ENCODE assay signal across 8 cellular contexts in genomic region chr10:102064503-102064867, GRCh38. TPM values are rescaled to one million over a fixed set of nuclear protein-coding genes. Genes with fewer than 3 reads are reported as not detected.
DNase-seq lines count a peak whose midpoint lies in the region; ATAC-seq and TF ChIP-seq lines count a peak whose summit lies in the region.

No MANE protein-coding gene starts in this region.

- peaks cover 0 to 1% (median 0%) of the 10 kb centered on the region in 11 donors for H3K9me3 Mint-ChIP-seq in naive thymus-derived CD4-positive, alpha-beta T cell

- TF ChIP-seq POLR2A in breast epithelium (IDR thresholded peaks at IDR 0.05), result no peak

- CTCF ChIA-PET in A673 (lab: Charles Lee), result no interaction called here
- CTCF ChIA-PET in naive thymus-derived CD4-positive, alpha-beta T cell (lab: Charles Lee), result no interaction called here

- H3K4me1 ChIP-seq in A673 (ENCODE audit: insufficient read depth, low read length, poor library complexity, severe bottlenecking), result peaks cover 9% of the 10 kb centered on the region
- H3K4me1 ChIP-seq in HUES6 (ENCODE audit: control insufficient read depth, insufficient read depth, low read length), result peaks cover 11% of the 10 kb centered on the region
- H3K4me1 ChIP-seq in breast epithelium, result peaks cover 0 to 13% of the 10 kb centered on the region in 2 donors
- H3K4me1 ChIP-seq in naive thymus-derived CD4-positive, alpha-beta T cell (ENCODE audit: control insufficient read depth in 2 of 2, insufficient read depth in 2 of 2, low read length in 2 of 2), result peaks cover 14 to 23% of the 10 kb centered on the region in 2 donors

- POLR2A ChIA-PET in A673 (lab: Charles Lee; ENCODE audit: low non-redundant PET), result no interaction called here
- POLR2A ChIA-PET in naive thymus-derived CD4-positive, alpha-beta T cell (lab: Charles Lee), result no interaction called here

- H3K27ac ChIP-seq in A673 (ENCODE audit: low read depth, low read length, poor library complexity, severe bottlenecking) (no peak overlapping the region), HUES6 (ENCODE audit: low read depth, low read length) (no peak overlapping the region), breast epithelium (peak overlapping the region; percentile 90 to 97)
- H3K27ac ChIP-seq in naive thymus-derived CD4-positive, alpha-beta T cell (ENCODE audit: low read depth, low read length), result peak overlapping the region; percentile 93

- no TSS peak for BruUV-seq in A673 (replicated peaks; lab: Mats Ljungman, UMichigan)

- H3K4me3 Mint-ChIP-seq in naive thymus-derived CD4-positive, alpha-beta T cell, result peak overlapping the region; percentile 79 to 91 (median 86)

- H3K36me3 ChIP-seq in A673 (ENCODE audit: insufficient read depth, low read length, poor library complexity, severe bottlenecking), result no peaks in the 10 kb centered on the region
- no peaks in the 10 kb centered on the region for H3K36me3 ChIP-seq in HUES6 (ENCODE audit: control insufficient read depth, insufficient read depth, low read length)
- H3K36me3 ChIP-seq in breast epithelium, result no peaks in the 10 kb centered on the region
- H3K36me3 ChIP-seq in naive thymus-derived CD4-positive, alpha-beta T cell (ENCODE audit: control insufficient read depth in 2 of 3, insufficient read depth in 3 of 3, low read length in 3 of 3), result peaks cover 0 to 6% (median 4%) of the 10 kb centered on the region in 3 experiments

- H3K27me3 ChIP-seq in A673 (replicated peaks; ENCODE audit: insufficient read depth, low read depth, low read length, poor library complexity) (no peaks in the 10 kb centered on the region), HUES6 (ENCODE audit: control insufficient read depth, insufficient read depth, low read length) (no peaks in the 10 kb centered on the region), breast epithelium (no peaks in the 10 kb centered on the region)
- H3K27me3 ChIP-seq in naive thymus-derived CD4-positive, alpha-beta T cell (ENCODE audit: control insufficient read depth in 2 of 2, insufficient read depth in 2 of 2, low read length in 2 of 2), result no peaks in the 10 kb centered on the region

- no peak overlapping the region for H3K9ac ChIP-seq in HUES6 (ENCODE audit: low read length)

- no peaks in the 10 kb centered on the region for H3K9me3 ChIP-seq in A673 (ENCODE audit: low read depth, low read length, poor library complexity, severe bottlenecking)
- no peaks in the 10 kb centered on the region for H3K9me3 ChIP-seq in HUES6 (ENCODE audit: control insufficient read depth, insufficient read depth, low read depth, low read length)
- H3K9me3 ChIP-seq in breast epithelium, result no peaks in the 10 kb centered on the region
- no peaks in the 10 kb centered on the region for H3K9me3 ChIP-seq in naive thymus-derived CD4-positive, alpha-beta T cell (ENCODE audit: control insufficient read depth in 2 of 3, low read length in 3 of 3)

- H3K27ac Mint-ChIP-seq in naive thymus-derived CD4-positive, alpha-beta T cell, result peak overlapping the region; percentile 85 to 97 (median 93)

- intact Hi-C loops in A673 (cut with micrococcal nuclease; ENCODE audit: unreplicated experiment) (no loop called here), breast epithelium (cut with DNase I; ENCODE audit: low total_unique reads) (loop anchor here (5.0 kb wide), 1 partner anchor 1423 kb away; no protein-coding TSS in a partner anchor)
- intact Hi-C loops in naive thymus-derived CD4-positive, alpha-beta T cell (cut with micrococcal nuclease), result loop anchor here (2.0 to 10.0 kb wide), 5 partner anchors 50 to 650 kb away; partner anchors contain the start of genes ACTR1A (in 2 of the 2), NPM3 (in 2 of the 2), SUFU (in 2 of the 2) and ARL3 (in 1 of the 2)

- H3K27me3 Mint-ChIP-seq in naive thymus-derived CD4-positive, alpha-beta T cell, result no peaks in the 10 kb centered on the region

- DNase-seq in A673 (ENCODE audit: low spot score), result no peak
- no peak for DNase-seq in breast epithelium (ENCODE audit: low spot score in 2 of 2)
- peak in 1 of 9 donors; percentile 2 for DNase-seq in naive thymus-derived CD4-positive, alpha-beta T cell
- no peak for DNase-seq in activated gamma-delta T cell treated with Interleukin-2 at 50 U/mL for 16 hours

- no peak for ATAC-seq in naive thymus-derived CD4-positive, alpha-beta T cell
- ATAC-seq in HG03521 (IDR thresholded peaks at IDR 0.05; ENCODE audit: unreplicated experiment) (no peak), HG03520 (IDR thresholded peaks at IDR 0.05; ENCODE audit: unreplicated experiment) (no peak), HG02970 (IDR thresholded peaks at IDR 0.05; ENCODE audit: low FRiP score, unreplicated experiment) (no peak)

- peaks cover 23 to 42% (median 35%) of the 10 kb centered on the region in 7 donors for H3K4me1 Mint-ChIP-seq in naive thymus-derived CD4-positive, alpha-beta T cell

- no peak for TF ChIP-seq CTCF in A673 (conservative IDR thresholded peaks at IDR 0.05; ENCODE audit: low read depth, low read length)
- TF ChIP-seq CTCF in breast epithelium (IDR thresholded peaks at IDR 0.05), result no peak

- peaks cover 0 to 4% (median 0%) of the 10 kb centered on the region in 5 donors for H3K36me3 Mint-ChIP-seq in naive thymus-derived CD4-positive, alpha-beta T cell

- H3K4me3 ChIP-seq in A673 (ENCODE audit: low read depth, low read length, poor library complexity, severe bottlenecking) (peak overlapping the region; percentile 89), HUES6 (ENCODE audit: low read depth, low read length) (peak overlapping the region; percentile 74), breast epithelium (peak overlapping the region; percentile 73 to 100 (median 91))
- H3K4me3 ChIP-seq in naive thymus-derived CD4-positive, alpha-beta T cell (ENCODE audit: low read length), result peak overlapping the region; percentile 82

RNA-seq across cellular contexts. Expression of gene HPS6, which starts 0.7 kb away (rescaled TPM):
- 12.6 and 15.7 TPM in 2 replicates for total RNA-seq in A673 (2021)
- total RNA-seq in breast epithelium, result 10 to 100 TPM; 17.4 to 22.7 (median 19.7) TPM
- 10 to 100 TPM; 12.1 to 24.2 (median 20.9) TPM for total RNA-seq in naive thymus-derived CD4-positive, alpha-beta T cell
- polyA plus RNA-seq in naive thymus-derived CD4-positive, alpha-beta T cell, result 10 to 100 TPM; 13.8 to 29.9 TPM

RNA-seq across cellular contexts. Expression of gene ARMH3, which starts 8.5 kb away (rescaled TPM):
- total RNA-seq in A673 (2021) (17.8 and 19.7 TPM in 2 replicates), breast epithelium (10 to 100 TPM; 18.4 to 27.4 (median 22.4) TPM)
- total RNA-seq in naive thymus-derived CD4-positive, alpha-beta T cell, result 10 to 100 TPM; 26.7 to 34.0 (median 28.8) TPM
- 10 to 100 TPM; 19.7 to 22.5 TPM for polyA plus RNA-seq in naive thymus-derived CD4-positive, alpha-beta T cell

RNA-seq across cellular contexts. Expression of gene LDB1, which starts 55.7 kb away (rescaled TPM):
- total RNA-seq in A673 (2021), result 78.5 and 82.4 TPM in 2 replicates
- 10 to 100 TPM; 29.6 to 53.6 (median 43.6) TPM for total RNA-seq in breast epithelium
- total RNA-seq in naive thymus-derived CD4-positive, alpha-beta T cell, result 100 to 1,000 TPM; 101 to 152 (median 115) TPM
- polyA plus RNA-seq in naive thymus-derived CD4-positive, alpha-beta T cell, result 10 to 100 TPM; 26.2 to 45.8 TPM

Comparison
In these comparisons a context has a peak if more than half of its experiments do, and no peak if none do; other contexts are left out.
1. H3K27ac ChIP-seq: peak in breast epithelium (2 of 2) and naive thymus-derived CD4-positive, alpha-beta T cell (single experiment); none in A673 (single experiment) and HUES6 (single experiment).
2. Peak in every context shown above with its lines, with median percentiles within 50 percentile points of each other: H3K4me3 ChIP-seq.